Comparison of ENCODE assay signal across 8 cellular contexts in the genomic region with DNA sequence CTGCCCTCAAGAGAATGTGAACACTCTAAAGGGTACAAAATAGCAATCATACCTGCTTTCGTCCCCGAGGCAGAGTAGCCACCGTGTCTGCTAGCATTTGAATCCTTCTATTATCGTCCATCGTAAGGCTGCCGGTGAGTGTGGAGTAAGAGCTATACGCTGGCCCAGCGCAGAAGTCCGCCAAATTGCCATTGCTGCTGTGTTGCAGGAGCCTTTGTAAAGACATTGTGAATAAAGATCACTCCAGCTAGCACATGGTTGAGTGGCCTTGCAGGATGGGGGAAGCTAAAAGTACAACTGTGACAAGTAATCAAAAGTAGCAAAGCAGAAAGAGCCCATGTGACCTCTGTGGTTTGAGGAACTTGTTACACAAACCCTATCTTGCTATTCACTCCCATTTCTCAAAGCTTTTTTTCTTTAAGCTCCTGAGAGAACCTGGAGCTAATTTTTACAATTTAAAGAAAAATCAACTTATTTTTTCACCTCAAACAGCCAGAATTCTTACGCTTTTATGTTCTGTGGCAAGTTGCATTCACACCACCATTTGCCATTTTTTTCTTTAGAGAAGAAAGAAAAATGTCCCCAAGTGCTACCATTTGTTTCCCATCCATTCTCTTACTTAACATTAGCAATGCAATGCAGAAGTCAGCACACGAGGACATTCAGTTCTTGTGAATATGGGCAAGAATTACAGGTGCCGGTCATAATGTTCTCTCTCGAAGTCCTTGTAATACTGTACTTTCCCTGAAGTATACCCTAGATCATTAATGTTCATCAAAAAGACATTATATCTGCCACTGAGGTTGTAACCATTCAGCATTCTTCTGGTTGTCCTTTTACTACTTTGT. TPM values are rescaled to one million over a fixed set of nuclear protein-coding genes. Genes with fewer than 3 reads are reported as not detected.
DNase-seq lines count a peak whose midpoint lies in the region; ATAC-seq and TF ChIP-seq lines count a peak whose summit lies in the region.

Gene CYTIP, minus strand, starts transcription at position 295 of the 848 bp plus-strand sequence. Its CDS starts 69 bp downstream, at position 226.

- peak within 1 kb of the TSS; percentile 97 to 99 for H3K27ac Mint-ChIP-seq in stimulated activated naive CD8-positive, alpha-beta T cell treated with anti-CD3 and anti-CD28 coated beads, Interleukin-15, amount 100 ng/mL, for 72 hours
- no peak within 1 kb of the TSS for H3K27ac Mint-ChIP-seq in Caco-2 (ENCODE audit: unreplicated experiment)

- 0 out of 2 replicates have a peak, but pooled peaks cover 6% of the 10 kb centered on the region for H3K4me1 ChIP-seq in Caco-2

- DNase-seq in GDM1 (lab: John Stamatoyannopoulos, UW) (peak; percentile 47), KG1 (lab: John Stamatoyannopoulos, UW) (peak; percentile 61), left kidney (ENCODE audit: low read depth, low spot score) (peak; percentile 14), NCI-H2196 treated with DMSO at 0.1 percent for 48 hours (lab: John Stamatoyannopoulos, UW; ENCODE audit: unreplicated experiment) (no peak), Caco-2 (no peak)
- DNase-seq in stimulated activated naive CD8-positive, alpha-beta T cell treated with anti-CD3 and anti-CD28 coated beads, Interleukin-15, amount 100 ng/mL, for 72 hours, result peak; percentile 67 to 87

- BruUV-seq in Caco-2 (replicated peaks; lab: Mats Ljungman, UMichigan), result no TSS peak

- intact Hi-C loops in Caco-2 (cut with micrococcal nuclease; ENCODE audit: unreplicated experiment), result no loop called here

- POLR2A ChIA-PET in activated CD8-positive, alpha-beta memory T cell treated with anti-CD3 and anti-CD28 coated beads for 36 hours (lab: Charles Lee), result interaction anchor here (0.9 to 2.4 kb wide), 15 partner anchors 12 to 116 kb away, joined by 3 to 84 read pairs (median 4); no protein-coding TSS in a partner anchor
- POLR2A ChIA-PET in Caco-2 (lab: Charles Lee), result no interaction called here

- no peak for TF ChIP-seq CTCF in Caco-2 (IDR thresholded peaks at IDR 0.05; ENCODE audit: insufficient read depth in 1 of 2, low read depth in 1 of 2, low read length in 1 of 2, severe bottlenecking in 1 of 2, unreplicated experiment in 1 of 2)

- H3K9me3 ChIP-seq in Caco-2, result no peaks in the 10 kb centered on the region

- no peaks in the 10 kb centered on the region for H3K36me3 ChIP-seq in Caco-2 (ENCODE audit: control insufficient read depth, insufficient read depth, low read length)

- CTCF ChIA-PET in activated CD8-positive, alpha-beta memory T cell treated with anti-CD3 and anti-CD28 coated beads for 36 hours (lab: Charles Lee), result interaction anchor here (0.5 to 1.8 kb wide), 7 partner anchors 10 to 1062 kb away, joined by 3 to 11 read pairs (median 3); no protein-coding TSS in a partner anchor
- CTCF ChIA-PET in Caco-2 (lab: Charles Lee), result no interaction called here

- no peak within 1 kb of the TSS for H3K4me3 ChIP-seq in Caco-2 (ENCODE audit: low read depth, low read length)

- peak; percentile 49 for ATAC-seq in GM21447 (IDR thresholded peaks at IDR 0.05; ENCODE audit: unreplicated experiment)
- peak; percentile 59 for ATAC-seq in stimulated activated naive CD8-positive, alpha-beta T cell treated with anti-CD3 and anti-CD28 coated beads, Interleukin-15, amount 100 ng/mL, for 72 hours

- peaks cover 26% of the 10 kb centered on the region for H3K4me1 Mint-ChIP-seq in stimulated activated naive CD8-positive, alpha-beta T cell treated with anti-CD3 and anti-CD28 coated beads, Interleukin-15, amount 100 ng/mL, for 72 hours
- peaks cover 5% of the 10 kb centered on the region for H3K4me1 Mint-ChIP-seq in Caco-2 (ENCODE audit: low read depth, unreplicated experiment)

- H3K36me3 Mint-ChIP-seq in Caco-2 (ENCODE audit: insufficient read depth, unreplicated experiment), result no peaks in the 10 kb centered on the region

- H3K9me3 Mint-ChIP-seq in stimulated activated naive CD8-positive, alpha-beta T cell treated with anti-CD3 and anti-CD28 coated beads, Interleukin-15, amount 100 ng/mL, for 72 hours, result no peaks in the 10 kb centered on the region
- peaks cover 6% of the 10 kb centered on the region for H3K9me3 Mint-ChIP-seq in Caco-2 (ENCODE audit: unreplicated experiment)

- no peaks in the 10 kb centered on the region for H3K27me3 Mint-ChIP-seq in stimulated activated naive CD8-positive, alpha-beta T cell treated with anti-CD3 and anti-CD28 coated beads, Interleukin-15, amount 100 ng/mL, for 72 hours
- peaks cover 3% of the 10 kb centered on the region for H3K27me3 Mint-ChIP-seq in Caco-2 (ENCODE audit: insufficient read depth, unreplicated experiment)

- peak within 1 kb of the TSS; percentile 87 to 92 for H3K4me3 Mint-ChIP-seq in stimulated activated naive CD8-positive, alpha-beta T cell treated with anti-CD3 and anti-CD28 coated beads, Interleukin-15, amount 100 ng/mL, for 72 hours
- no peak within 1 kb of the TSS for H3K4me3 Mint-ChIP-seq in Caco-2 (ENCODE audit: unreplicated experiment)

- no peaks in the 10 kb centered on the region for H3K27me3 ChIP-seq in Caco-2 (replicated peaks; ENCODE audit: control insufficient read depth, insufficient read depth, low read length)

RNA-seq across cellular contexts. Expression of gene CYTIP, which starts in this region (rescaled TPM):
- 100 to 1,000 TPM; 245 to 247 TPM for total RNA-seq in activated CD8-positive, alpha-beta memory T cell treated with anti-CD3 and anti-CD28 coated beads for 36 hours
- total RNA-seq in Caco-2 (2022), result 0.26 and 1.1 TPM in 2 replicates

Comparison
In these comparisons a context has a peak if more than half of its experiments do, and no peak if none do; other contexts are left out.
1. RNA of gene CYTIP (total RNA-seq): 245 to 247 TPM in activated CD8-positive, alpha-beta memory T cell treated with anti-CD3 and anti-CD28 coated beads for 36 hours; 0.26 to 1.1 TPM in Caco-2; every median in the first group is over 100 times any median in the second.
2. DNase-seq: peak in GDM1 (single experiment), KG1 (single experiment), left kidney (single experiment) and stimulated activated naive CD8-positive, alpha-beta T cell treated with anti-CD3 and anti-CD28 coated beads, Interleukin-15, amount 100 ng/mL, for 72 hours (2 of 2); none in NCI-H2196 treated with DMSO at 0.1 percent for 48 hours (single experiment) and Caco-2 (0 of 2).